In genomic region chr10:96833220-96834001, GRCh38 we compare ENCODE assay signal across 8 cellular contexts. TPM values are rescaled to one million over a fixed set of nuclear protein-coding genes. Genes with fewer than 3 reads are reported as not detected.
A peak's percentile ranks its signal among the peaks of the same experiment; 100 is the strongest.
DNase-seq lines count a peak whose midpoint lies in the region; ATAC-seq and TF ChIP-seq lines count a peak whose summit lies in the region.

No MANE protein-coding gene starts in this region.

- H3K27me3 Mint-ChIP-seq in T-helper 17 cell (no peaks in the 10 kb centered on the region), memory B cell (no peaks in the 10 kb centered on the region)

- H3K27ac ChIP-seq in effector memory CD4-positive, alpha-beta T cell (ENCODE audit: insufficient read depth, low read length, poor library complexity, severe bottlenecking) = peak overlapping the region; percentile 78
- H3K27ac ChIP-seq in testis = peak overlapping the region; percentile 91 to 96

- TF ChIP-seq POLR2A in testis (IDR thresholded peaks at IDR 0.05) = no peak

- no peak for TF ChIP-seq CTCF in testis (IDR thresholded peaks at IDR 0.05)

- intact Hi-C loops in testis (cut with DNase I; ENCODE audit: low total_unique reads) = no loop called here

- no peaks in the 10 kb centered on the region for H3K9me3 Mint-ChIP-seq in memory B cell

- 0 to 1% methylated on average over 21 to 41 of the region's 46 CpGs for WGBS in testis, 2 donors

- peaks cover 31% of the 10 kb centered on the region for H3K4me1 Mint-ChIP-seq in T-helper 17 cell
- peaks cover 42% of the 10 kb centered on the region for H3K4me1 Mint-ChIP-seq in memory B cell

- peak overlapping the region; percentile 96 for H3K4me3 ChIP-seq in effector memory CD4-positive, alpha-beta T cell (ENCODE audit: insufficient read depth, low read depth, low read length, poor library complexity, severe bottlenecking)
- peak overlapping the region; percentile 93 to 95 for H3K4me3 ChIP-seq in testis

- peak overlapping the region; percentile 91 for H3K4me3 Mint-ChIP-seq in T-helper 17 cell
- peak overlapping the region; percentile 93 for H3K4me3 Mint-ChIP-seq in memory B cell

- H3K36me3 ChIP-seq in effector memory CD4-positive, alpha-beta T cell (ENCODE audit: control insufficient read depth, insufficient read depth, low read length) = no peaks in the 10 kb centered on the region
- no peaks in the 10 kb centered on the region for H3K36me3 ChIP-seq in testis (ENCODE audit: low read depth, missing control alignments)

- peak; percentile 17 for DNase-seq in AG08395 (ENCODE audit: low spot score)
- DNase-seq in T-helper 17 cell = peak in 1 of 3 donors; percentile 5
- DNase-seq in effector memory CD4-positive, alpha-beta T cell = peak in 1 of 3 donors; percentile 3
- peak in 1 of 2 donors; percentile 9 for DNase-seq in memory B cell (ENCODE audit: low spot score in 2 of 2)
- peak; percentile 24 for DNase-seq in testis

- no peaks in the 10 kb centered on the region for H3K36me3 Mint-ChIP-seq in T-helper 17 cell (ENCODE audit: low read depth)
- H3K36me3 Mint-ChIP-seq in memory B cell = peaks cover 6% of the 10 kb centered on the region

- peaks cover 20% of the 10 kb centered on the region for H3K4me1 ChIP-seq in effector memory CD4-positive, alpha-beta T cell (ENCODE audit: control insufficient read depth, insufficient read depth, low read length, poor library complexity, severe bottlenecking)
- H3K4me1 ChIP-seq in testis = peaks cover 23% of the 10 kb centered on the region

- peak; percentile 9 for ATAC-seq in GM18511 (IDR thresholded peaks at IDR 0.05; ENCODE audit: unreplicated experiment)
- peak; percentile 2 for ATAC-seq in HG03460 (IDR thresholded peaks at IDR 0.05; ENCODE audit: unreplicated experiment)
- no peak for ATAC-seq in T-helper 17 cell
- ATAC-seq in memory B cell (ENCODE audit: low read depth) = no peak
- no peak for ATAC-seq in GM21423 (IDR thresholded peaks at IDR 0.05; ENCODE audit: unreplicated experiment)

- H3K9me3 ChIP-seq in T-helper 17 cell (ENCODE audit: control insufficient read depth, low read length, poor library complexity, severe bottlenecking) = no peaks in the 10 kb centered on the region
- H3K9me3 ChIP-seq in effector memory CD4-positive, alpha-beta T cell (ENCODE audit: control insufficient read depth, low read length) = no peaks in the 10 kb centered on the region
- no peaks in the 10 kb centered on the region for H3K9me3 ChIP-seq in testis

- H3K27ac Mint-ChIP-seq in T-helper 17 cell (peak overlapping the region; percentile 70), memory B cell (peak overlapping the region; percentile 98)

- no peaks in the 10 kb centered on the region for H3K27me3 ChIP-seq in effector memory CD4-positive, alpha-beta T cell (replicated peaks; ENCODE audit: control insufficient read depth, insufficient read depth, low read length, poor library complexity, severe bottlenecking)
- H3K27me3 ChIP-seq in testis = no peaks in the 10 kb centered on the region

RNA-seq across cellular contexts. Expression of gene LCOR, which starts 1.3 kb away (rescaled TPM):
- total RNA-seq in T-helper 17 cell = 10 to 100 TPM; 50.5 to 63.0 TPM
- 10 to 100 TPM; 40.0 to 68.3 TPM for total RNA-seq in testis
- polyA plus RNA-seq in testis (ENCODE audit: insufficient read depth, low read depth, low replicate concordance) = 11.6 TPM

Comparison
In these comparisons a context has a peak if more than half of its experiments do, and no peak if none do; other contexts are left out.
1. ATAC-seq: peak in GM18511 (single experiment) and HG03460 (single experiment); none in T-helper 17 cell (single experiment), memory B cell (single experiment) and GM21423 (single experiment).